Comparison of ENCODE assay signal across 18 cellular contexts in genomic region chr5:151254533-151254932, GRCh38. TPM values are rescaled to one million over a fixed set of nuclear protein-coding genes. Genes with fewer than 3 reads are reported as not detected.
DNase-seq lines count a peak whose midpoint lies in the region; ATAC-seq and TF ChIP-seq lines count a peak whose summit lies in the region.
"Had no signal": no experiment of that assay in that cellular context is flagged by ENCODE, and none has a peak within 500 bp of the region (broad histone marks: within the 10 kb centered on the region; RNA-seq: fewer than 3 reads in every experiment).

No MANE protein-coding gene starts in this region.

- H3K4me1 ChIP-seq in fibroblast of lung (ENCODE audit: control insufficient read depth, extremely low read depth, insufficient read depth, low read length) (no peaks in the 10 kb centered on the region), suprapubic skin (peaks cover 58% of the 10 kb centered on the region)

- H3K9me3 ChIP-seq in fibroblast of lung (ENCODE audit: control insufficient read depth, insufficient read depth, low read depth, low read length) (no peaks in the 10 kb centered on the region), suprapubic skin (no peaks in the 10 kb centered on the region)
- H3K9me3 ChIP-seq: A549, transverse colon had no signal

- H3K4me1 Mint-ChIP-seq in activated T-cell treated with anti-CD3 and anti-CD28 coated beads, Interleukin-2, amount 50 U/mL, for 4 hours (ENCODE audit: low read depth), result peaks cover 56% of the 10 kb centered on the region
- peaks cover 14% of the 10 kb centered on the region for H3K4me1 Mint-ChIP-seq in osteocyte (ENCODE audit: unreplicated experiment)

- H3K4me3 ChIP-seq in fibroblast of lung (replicated peaks in 1 of 4; ENCODE audit: control extremely low read depth in 1 of 4, insufficient read depth in 1 of 4, low read depth in 3 of 4, low read length in 4 of 4) (peak overlapping the region in 1 of 4 experiments; percentile 98), suprapubic skin (peak overlapping the region; percentile 83)
- H3K4me3 ChIP-seq: A549 had no signal

- no peak overlapping the region for H3K27ac Mint-ChIP-seq in osteocyte (ENCODE audit: unreplicated experiment)
- H3K27ac Mint-ChIP-seq: H9 had no signal

- no peak for ATAC-seq in activated T-cell treated with anti-CD3 and anti-CD28 coated beads, Interleukin-2, amount 50 U/mL, for 4 hours
- no peak for ATAC-seq in HG02588 (IDR thresholded peaks at IDR 0.05; ENCODE audit: unreplicated experiment)
- no peak for ATAC-seq in GM21786 (IDR thresholded peaks at IDR 0.05; ENCODE audit: unreplicated experiment)
- ATAC-seq: A549, right cardiac atrium had no signal

- DNase-seq in activated T-cell treated with anti-CD3 and anti-CD28 coated beads, Interleukin-2, amount 50 U/mL, for 4 hours, result no peak
- DNase-seq in activated T-cell treated with anti-CD3 and anti-CD28 coated beads for 4 hours (no peak), RWPE1 (ENCODE audit: low spot score) (no peak), fibroblast of lung (ENCODE audit: low read depth in 2 of 2) (no peak), suprapubic skin (ENCODE audit: low spot score in 2 of 2) (no peak), osteocyte (ENCODE audit: extremely low spot score, unreplicated experiment) (no peak)
- DNase-seq: activated CD4-positive, alpha-beta T cell treated with anti-CD3 and anti-CD28 coated beads, Interleukin-2, amount 10 ng/mL, durations not matched to agents 24 days and 14 days; activated gamma-delta T cell; cerebellar nuclear complex; DMS153; H9; NCI-H1694 treated with DMSO at 0.1 percent for 48 hours; right cardiac atrium; transverse colon had no signal

- H2AFZ ChIP-seq in fibroblast of lung (ENCODE audit: low read length), result no peak overlapping the region

- 44% methylated on average over 2 of the region's 2 CpGs for WGBS in suprapubic skin

- no peaks in the 10 kb centered on the region for H4K20me1 ChIP-seq in fibroblast of lung (ENCODE audit: control insufficient read depth, extremely low read depth, insufficient read depth, low read length)

- peak overlapping the region; percentile 19 for H3K4me2 ChIP-seq in fibroblast of lung (ENCODE audit: extremely low read depth, insufficient read depth, low read length)

- POLR2A ChIA-PET in RWPE1 (lab: Yijun Ruan, JAX; ENCODE audit: low non-redundant PET), result no interaction called here

- H3K27ac ChIP-seq in RWPE1 (peak overlapping the region; percentile 73), fibroblast of lung (ENCODE audit: insufficient read depth, low read length) (no peak overlapping the region), suprapubic skin (peak overlapping the region; percentile 31)
- H3K27ac ChIP-seq: A549 had no signal

- H3K9me3 Mint-ChIP-seq in activated T-cell treated with anti-CD3 and anti-CD28 coated beads, Interleukin-2, amount 50 U/mL, for 4 hours, result no peaks in the 10 kb centered on the region
- no peaks in the 10 kb centered on the region for H3K9me3 Mint-ChIP-seq in osteocyte (ENCODE audit: unreplicated experiment)
- H3K9me3 Mint-ChIP-seq: activated CD4-positive, alpha-beta T cell treated with anti-CD3 and anti-CD28 coated beads, Interleukin-2, amount 10 ng/mL, durations not matched to agents 24 days and 14 days; H9 had no signal

- TF ChIP-seq POLR2A in suprapubic skin (IDR thresholded peaks at IDR 0.05), result no peak

- TF ChIP-seq CTCF in RWPE1 (conservative IDR thresholded peaks at IDR 0.05; ENCODE audit: low read depth), result no peak
- no peak for TF ChIP-seq CTCF in fibroblast of lung (conservative IDR thresholded peaks at IDR 0.05 in 1 of 2, IDR thresholded peaks at IDR 0.05 in 1 of 2; ENCODE audit: low read depth in 1 of 2, low read length in 2 of 2)
- TF ChIP-seq CTCF in suprapubic skin (IDR thresholded peaks at IDR 0.05), result no peak
- no peak for TF ChIP-seq CTCF in osteocyte (IDR thresholded peaks at IDR 0.05)

- no peak for TF ChIP-seq EP300 in suprapubic skin (IDR thresholded peaks at IDR 0.05)

- H3K27me3 Mint-ChIP-seq in activated T-cell treated with anti-CD3 and anti-CD28 coated beads, Interleukin-2, amount 50 U/mL, for 4 hours (ENCODE audit: low read depth), result no peaks in the 10 kb centered on the region
- H3K27me3 Mint-ChIP-seq in osteocyte (ENCODE audit: unreplicated experiment), result no peaks in the 10 kb centered on the region
- H3K27me3 Mint-ChIP-seq: activated CD4-positive, alpha-beta T cell treated with anti-CD3 and anti-CD28 coated beads, Interleukin-2, amount 10 ng/mL, durations not matched to agents 24 days and 14 days had no signal

- CTCF ChIA-PET in RWPE1 (lab: Yijun Ruan, JAX), result interaction anchor here (0.7 to 1.6 kb wide), 2 partner anchors 31 to 62 kb away, joined by 5 to 6 read pairs; partner anchors contain the start of gene CCDC69

- H3K79me2 ChIP-seq in fibroblast of lung (ENCODE audit: control insufficient read depth, insufficient read depth, low read length), result no peaks in the 10 kb centered on the region

- H3K27me3 ChIP-seq in fibroblast of lung (ENCODE audit: control insufficient read depth, insufficient read depth, low read length) (no peaks in the 10 kb centered on the region), suprapubic skin (no peaks in the 10 kb centered on the region)
- H3K27me3 ChIP-seq: transverse colon had no signal

- peaks cover 7% of the 10 kb centered on the region for H3K36me3 Mint-ChIP-seq in activated T-cell treated with anti-CD3 and anti-CD28 coated beads, Interleukin-2, amount 50 U/mL, for 4 hours (ENCODE audit: insufficient read depth)
- no peaks in the 10 kb centered on the region for H3K36me3 Mint-ChIP-seq in osteocyte (ENCODE audit: unreplicated experiment)

- no peaks in the 10 kb centered on the region for H3K36me3 ChIP-seq in fibroblast of lung (ENCODE audit: control insufficient read depth, insufficient read depth, low read length)
- H3K36me3 ChIP-seq in suprapubic skin, result no peaks in the 10 kb centered on the region
- H3K36me3 ChIP-seq: transverse colon had no signal

- H3K9ac ChIP-seq in fibroblast of lung (ENCODE audit: insufficient read depth, low read length), result no peak overlapping the region

- H3K4me3 Mint-ChIP-seq in activated T-cell treated with anti-CD3 and anti-CD28 coated beads, Interleukin-2, amount 50 U/mL, for 4 hours, result peak overlapping the region; percentile 89
- H3K4me3 Mint-ChIP-seq in osteocyte (ENCODE audit: unreplicated experiment), result no peak overlapping the region

RNA-seq across cellular contexts. Expression of gene GM2A, which starts 1.5 kb away (rescaled TPM):
- total RNA-seq in activated T-cell treated with anti-CD3 and anti-CD28 coated beads, Interleukin-2, amount 50 U/mL, for 4 hours, result 1 to 10 TPM; 8.1 to 9.9 (median 9.0) TPM
- total RNA-seq in fibroblast of lung, result 24.9 and 28.2 TPM in 2 replicates
- 11.9 and 20.0 TPM in 2 replicates for polyA plus RNA-seq in fibroblast of lung
- 16.9 and 23.0 TPM in 2 replicates for polyA plus RNA-seq in fibroblast of lung (2012)
- polyA minus RNA-seq in fibroblast of lung (ENCODE audit: low replicate concordance), result 24.7 and 46.9 TPM in 2 replicates
- 100 to 1,000 TPM in 3 of 4 donors, 10 to 100 TPM in 1; 99.3 to 167 (median 126) TPM for total RNA-seq in suprapubic skin
- total RNA-seq in osteocyte, result 28.2 and 30.2 TPM in 2 replicates

RNA-seq across cellular contexts. Expression of gene CCDC69, which starts 30.6 kb away (rescaled TPM):
- total RNA-seq in activated T-cell treated with anti-CD3 and anti-CD28 coated beads, Interleukin-2, amount 50 U/mL, for 4 hours, result 10 to 100 TPM; 20.0 to 23.0 (median 21.2) TPM
- total RNA-seq in fibroblast of lung (4.0 and 6.4 TPM in 2 replicates), suprapubic skin (10 to 100 TPM; 11.5 to 32.3 (median 26.8) TPM), osteocyte (0.78 and 1.7 TPM in 2 replicates)
- polyA plus RNA-seq in fibroblast of lung, result 1.5 and 2.3 TPM in 2 replicates
- polyA plus RNA-seq in fibroblast of lung (2012), result 1.1 and 1.9 TPM in 2 replicates
- 2.8 TPM in 1 of 2 replicates, not detected in the other for polyA minus RNA-seq in fibroblast of lung (ENCODE audit: low replicate concordance)

RNA-seq across cellular contexts. Expression of gene SLC36A3, which starts 49.0 kb away (rescaled TPM):
- total RNA-seq in activated T-cell treated with anti-CD3 and anti-CD28 coated beads, Interleukin-2, amount 50 U/mL, for 4 hours, result not detected
- not detected in 2 replicates for total RNA-seq in fibroblast of lung
- not detected in 2 replicates for polyA plus RNA-seq in fibroblast of lung
- not detected in 2 replicates for polyA plus RNA-seq in fibroblast of lung (2012)
- polyA minus RNA-seq in fibroblast of lung (ENCODE audit: low replicate concordance), result not detected in 2 replicates
- not detected for total RNA-seq in suprapubic skin
- not detected in 2 replicates for total RNA-seq in osteocyte
- total RNA-seq: activated CD4-positive, alpha-beta T cell treated with anti-CD3 and anti-CD28 coated beads, Interleukin-2, amount 10 ng/mL, durations not matched to agents 24 days and 14 days; H9; right cardiac atrium; T-helper 1 cell treated with Interleukin-12 subunit alpha and Interleukin-12 subunit beta and Interleukin-4 antibody, amounts not matched to agents 30 ng/mL and 1 ng/mL, for 36 hours; transverse colon had no signal
- polyA plus RNA-seq: A549, right cardiac atrium had no signal
